Comparison of ENCODE assay signal across 1 cellular context in genomic region chr4:139015269-139015947, GRCh38.
A peak's percentile ranks its signal among the peaks of the same experiment; 100 is the strongest.
TF ChIP-seq lines count a peak whose summit lies in the region.

TSS of gene NOCT (plus strand) at chr4:139015781. CDS start at chr4:139015982, 201 bp downstream.

TF ChIP-seq in HepG2, 621 proteins besides CTCF, POLR2A, EP300 and RAD21 (continued from another document and continues in another):
- peak; percentile 13; the same call in 1 of the 2 replicates for TF ChIP-seq PAXIP1 (CRISPR knock-in tag; conservative IDR thresholded peaks at IDR 0.05)
- peak; percentile 71; the same call in 1 of the 2 replicates for TF ChIP-seq DNMT1 (CRISPR knock-in tag; IDR thresholded peaks at IDR 0.05)
- 0 out of 2 replicates have a peak, but pooled peaks have one; percentile 33 for TF ChIP-seq ZNF776 (CRISPR knock-in tag; IDR thresholded peaks at IDR 0.05)
- TF ChIP-seq FOXK1 (CRISPR knock-in tag; IDR thresholded peaks at IDR 0.05; ENCODE audit: borderline replicate concordance, low read depth) = 0 out of 2 replicates have a peak, but pooled peaks have one; percentile 65
- peak; percentile 80 for TF ChIP-seq YEATS4 (CRISPR knock-in tag; IDR thresholded peaks at IDR 0.05; ENCODE audit: borderline replicate concordance)
- peak; percentile 91 for TF ChIP-seq MXD1 (CRISPR knock-in tag; IDR thresholded peaks at IDR 0.05)
- peak; percentile 80 for TF ChIP-seq HDAC2 (CRISPR knock-in tag; IDR thresholded peaks at IDR 0.05)
- TF ChIP-seq POGK (CRISPR knock-in tag; conservative IDR thresholded peaks at IDR 0.05) = peak; percentile 94
- no peak; the same call in 1 of the 2 replicates for TF ChIP-seq AKNA (CRISPR knock-in tag; IDR thresholded peaks at IDR 0.05; ENCODE audit: borderline replicate concordance)
- TF ChIP-seq TFAP4 (IDR thresholded peaks at IDR 0.05; ENCODE audit: borderline replicate concordance, low read depth) = 0 out of 2 replicates have a peak, but pooled peaks have one; percentile 18
- peak; percentile 78 for TF ChIP-seq NR0B2 (CRISPR knock-in tag; IDR thresholded peaks at IDR 0.05)
- TF ChIP-seq ZHX2 (IDR thresholded peaks at IDR 0.05; ENCODE audit: low read depth) = no peak
- peak; percentile 61; the same call in 1 of the 2 replicates for TF ChIP-seq ZHX2 (CRISPR knock-in tag; IDR thresholded peaks at IDR 0.05; ENCODE audit: borderline replicate concordance)
- TF ChIP-seq ZSCAN31 (CRISPR knock-in tag; IDR thresholded peaks at IDR 0.05; ENCODE audit: low read depth) = peak; percentile 56
- TF ChIP-seq RERE (CRISPR knock-in tag; IDR thresholded peaks at IDR 0.05; ENCODE audit: low read depth) = no peak
- TF ChIP-seq ZMYM4 (CRISPR knock-in tag; IDR thresholded peaks at IDR 0.05) = no peak; the same call in 1 of the 2 replicates
- peak; percentile 94 for TF ChIP-seq KLF6 (CRISPR knock-in tag; IDR thresholded peaks at IDR 0.05)
- TF ChIP-seq ZNF639 (CRISPR knock-in tag; conservative IDR thresholded peaks at IDR 0.05) = 0 out of 2 replicates have a peak, but pooled peaks have one; percentile 23
- TF ChIP-seq RELA (CRISPR knock-in tag; IDR thresholded peaks at IDR 0.05) = no peak
- peak; percentile 68 for TF ChIP-seq SNAI1 (CRISPR knock-in tag; IDR thresholded peaks at IDR 0.05; ENCODE audit: borderline replicate concordance)
- TF ChIP-seq IKZF5 (CRISPR knock-in tag; IDR thresholded peaks at IDR 0.05) = peak; percentile 79; the same call in 1 of the 2 replicates
